8 cellular contexts compared by ENCODE assay signal in genomic region chr2:227473019-227473461, GRCh38. TPM values are rescaled to one million over a fixed set of nuclear protein-coding genes. Genes with fewer than 3 reads are reported as not detected.
DNase-seq lines count a peak whose midpoint lies in the region; TF ChIP-seq lines count a peak whose summit lies in the region.

No MANE protein-coding gene starts in this region.

- peak overlapping the region; percentile 95 for H3K9ac ChIP-seq in skeletal muscle satellite cell (ENCODE audit: low read depth, low read length)

- peak overlapping the region; percentile 88 for H3K4me2 ChIP-seq in skeletal muscle satellite cell (ENCODE audit: low read length)

- H3K4me1 ChIP-seq in cardiac muscle cell (ENCODE audit: low read depth) (peaks cover 8% of the 10 kb centered on the region), SJSA1 (replicated peaks) (peaks cover 9% of the 10 kb centered on the region), skeletal muscle satellite cell (ENCODE audit: control insufficient read depth, insufficient read depth, low read length) (peaks cover 22% of the 10 kb centered on the region)

- H3K36me3 ChIP-seq in cardiac muscle cell: no peaks in the 10 kb centered on the region
- H3K36me3 ChIP-seq in SJSA1: peaks cover 14% of the 10 kb centered on the region
- H3K36me3 ChIP-seq in skeletal muscle satellite cell (ENCODE audit: insufficient read depth, low read length): no peaks in the 10 kb centered on the region

- H3K9me3 ChIP-seq in cardiac muscle cell (ENCODE audit: low read depth) (no peaks in the 10 kb centered on the region), SJSA1 (replicated peaks) (no peaks in the 10 kb centered on the region), skeletal muscle satellite cell (replicated peaks; ENCODE audit: low read length) (no peaks in the 10 kb centered on the region)

- H3K27ac ChIP-seq in cardiac muscle cell (peak overlapping the region; percentile 88), SJSA1 (no peak overlapping the region)

- DNase-seq in cardiac muscle cell (ENCODE audit: low read depth in 1 of 2, low spot score in 1 of 2): no peak
- DNase-seq in cardiac septum (ENCODE audit: low spot score): no peak
- no peak for DNase-seq in SJSA1 (ENCODE audit: low read depth in 1 of 2, low spot score in 2 of 2)
- DNase-seq in fibroblast of pulmonary artery (ENCODE audit: low read depth): peak; percentile 41
- no peak for DNase-seq in SKM-1 treated with dmso at 0.1 percent for 144 hours (lab: John Stamatoyannopoulos, UW; ENCODE audit: unreplicated experiment)
- no peak for DNase-seq in Ammon's horn (ENCODE audit: low spot score)
- no peak for DNase-seq in G401 (ENCODE audit: low spot score)

- TF ChIP-seq CTCF in cardiac muscle cell (IDR thresholded peaks at IDR 0.05; ENCODE audit: low read depth, low read length) (no peak), fibroblast of pulmonary artery (IDR thresholded peaks at IDR 0.05; ENCODE audit: low read length, missing control alignments) (no peak)

- H3K27me3 ChIP-seq in cardiac muscle cell (no peaks in the 10 kb centered on the region), SJSA1 (replicated peaks) (no peaks in the 10 kb centered on the region), skeletal muscle satellite cell (ENCODE audit: control insufficient read depth, insufficient read depth, low read length) (no peaks in the 10 kb centered on the region)

- peak overlapping the region; percentile 85 for H3K4me3 ChIP-seq in cardiac muscle cell
- peak overlapping the region; percentile 97 for H3K4me3 ChIP-seq in SJSA1
- peak overlapping the region; percentile 89 for H3K4me3 ChIP-seq in fibroblast of pulmonary artery (replicated peaks; ENCODE audit: low read depth, low read length)
- peak overlapping the region; percentile 99 for H3K4me3 ChIP-seq in skeletal muscle satellite cell (ENCODE audit: low read length)

- in situ Hi-C loops in G401 (cut with HindIII; ENCODE audit: low sequenced_read_pairs): no loop called here

- intact Hi-C loops in cardiac septum (cut with DNase I): loop anchor here (2.0 to 5.0 kb wide), 3 partner anchors 39 to 294 kb away; no protein-coding TSS in a partner anchor

RNA-seq across cellular contexts. Expression of gene AGFG1, which starts 1.1 kb away (rescaled TPM):
- total RNA-seq in cardiac muscle cell: 34.0 and 35.3 TPM in 2 replicates
- polyA plus RNA-seq in cardiac muscle cell: 39.0 and 55.3 TPM in 2 replicates
- total RNA-seq in cardiac septum: 58.2 TPM
- 40.2 and 122 TPM in 2 replicates for total RNA-seq in SJSA1 (2014; rRNA removed; shearing (Covaris generic))
- 58.8 and 82.3 TPM in 2 replicates for total RNA-seq in skeletal muscle satellite cell (2012; rRNA removed)
- total RNA-seq in G401 (2014; rRNA removed; shearing (Covaris generic)): 37.8 and 54.9 TPM in 2 replicates
